Comparison of ENCODE assay signal across 29 cellular contexts in genomic region chr12:76360316-76360715, GRCh38.
"Had no signal": no experiment of that assay in that cellular context is flagged by ENCODE, and none has a peak within 500 bp of the region (broad histone marks: within the 10 kb centered on the region; RNA-seq: fewer than 3 reads in every experiment).

No MANE protein-coding gene starts in this region.

- H3K4me3 Mint-ChIP-seq: dendritic cell treated with granulocyte-macrophage colony-stimulating factor and Interleukin-4, amounts not matched to agents 40 ng/mL and 50 ng/mL, for 4 days; effector memory CD8-positive, alpha-beta T cell; endodermal cell had no signal

- H3K9me3 ChIP-seq: colonic mucosa, esophagus squamous epithelium, gastroesophageal sphincter had no signal

- FAIRE-seq: colon, endometrium, endothelial cell of umbilical vein, frontal cortex had no signal

- H3K36me3 ChIP-seq: colonic mucosa had no signal

- H3K4me1 Mint-ChIP-seq: endodermal cell had no signal

- H3K4me1 ChIP-seq: colonic mucosa, esophagus muscularis mucosa, esophagus squamous epithelium, foreskin keratinocyte, gastrocnemius medialis, gastroesophageal sphincter, heart left ventricle, heart right ventricle had no signal

- DNase-seq: colonic mucosa; cortex of kidney; dermis blood vessel endothelial cell; dorsolateral prefrontal cortex; effector CD4-positive, alpha-beta T cell; effector CD8-positive, alpha-beta T cell; effector memory CD4-positive, alpha-beta T cell; effector memory CD8-positive, alpha-beta T cell; endodermal cell; erythroblast; esophagus squamous epithelium; foreskin fibroblast; foreskin keratinocyte; foreskin melanocyte; gastrocnemius medialis; glutamatergic neuron; head of caudate nucleus; heart left ventricle; heart right ventricle had no signal

- ATAC-seq: effector memory CD8-positive, alpha-beta T cell; esophagus mucosa; foreskin keratinocyte; gastrocnemius medialis; gastroesophageal sphincter; heart left ventricle; heart right ventricle had no signal

- H3K27ac ChIP-seq: colonic mucosa, coronary artery, dorsolateral prefrontal cortex, epithelial cell of prostate, esophagus muscularis mucosa, esophagus squamous epithelium, foreskin keratinocyte, gastrocnemius medialis, gastroesophageal sphincter, heart left ventricle, heart right ventricle had no signal

- H3K4me3 ChIP-seq: colonic mucosa, coronary artery, dorsolateral prefrontal cortex, esophagus muscularis mucosa, esophagus squamous epithelium, gastrocnemius medialis, gastroesophageal sphincter, heart left ventricle, heart right ventricle had no signal

- H3K9me3 Mint-ChIP-seq: dendritic cell treated with granulocyte-macrophage colony-stimulating factor and Interleukin-4, amounts not matched to agents 40 ng/mL and 50 ng/mL, for 4 days; effector memory CD8-positive, alpha-beta T cell had no signal

- H3K27me3 Mint-ChIP-seq: dendritic cell treated with granulocyte-macrophage colony-stimulating factor and Interleukin-4, amounts not matched to agents 40 ng/mL and 50 ng/mL, for 4 days; effector memory CD8-positive, alpha-beta T cell had no signal

- H3K27ac Mint-ChIP-seq: dendritic cell treated with granulocyte-macrophage colony-stimulating factor and Interleukin-4, amounts not matched to agents 40 ng/mL and 50 ng/mL, for 4 days; effector memory CD8-positive, alpha-beta T cell; endodermal cell had no signal
